Comparison of ENCODE assay signal across 8 cellular contexts in genomic region chr14:41605550-41606248, GRCh38. TPM values are rescaled to one million over a fixed set of nuclear protein-coding genes. Genes with fewer than 3 reads are reported as not detected.
DNase-seq lines count a peak whose midpoint lies in the region; ATAC-seq and TF ChIP-seq lines count a peak whose summit lies in the region.

No MANE protein-coding gene starts in this region.

- H3K4me1 Mint-ChIP-seq in mesothelial cell of epicardium, result peaks cover 51% of the 10 kb centered on the region
- H3K4me1 Mint-ChIP-seq in activated T-helper 1 cell treated with anti-CD3 and anti-CD28 coated beads, Interleukin-12 subunit alpha, Interleukin-12 subunit beta, Interleukin-2, Interleukin-4 antibody, amounts not matched to agents 30 ng/mL and 10 ng/mL and 1 ng/mL, durations not matched to agents 14 hours and 24 hours and 36 hours (ENCODE audit: low read depth), result no peaks in the 10 kb centered on the region

- H3K27me3 ChIP-seq in duodenal mucosa (ENCODE audit: control insufficient read depth in 1 of 2, insufficient read depth in 2 of 2, low read length in 2 of 2) (peaks cover 56 to 60% of the 10 kb centered on the region in 2 donors), uterus (peaks cover 0 to 11% of the 10 kb centered on the region in 2 donors)

- no peaks in the 10 kb centered on the region for H3K9me3 Mint-ChIP-seq in mesothelial cell of epicardium
- H3K9me3 Mint-ChIP-seq in activated T-helper 1 cell treated with anti-CD3 and anti-CD28 coated beads, Interleukin-12 subunit alpha, Interleukin-12 subunit beta, Interleukin-2, Interleukin-4 antibody, amounts not matched to agents 30 ng/mL and 10 ng/mL and 1 ng/mL, durations not matched to agents 14 hours and 24 hours and 36 hours, result no peaks in the 10 kb centered on the region

- DNase-seq in NCI-H2107 treated with DMSO at 0.1 percent for 48 hours (lab: John Stamatoyannopoulos, UW; ENCODE audit: unreplicated experiment) (peak; percentile 87), mesothelial cell of epicardium (ENCODE audit: low spot score in 2 of 2, unreplicated experiment in 2 of 2) (peak in 1 of 2 experiments; percentile 60), uterus (peak; percentile 16 to 27)
- DNase-seq in stimulated activated CD4-positive, alpha-beta T cell treated with anti-CD3 and anti-CD28 coated beads, Interleukin-1b, Interleukin-23, amount 100 ng/mL, for 48 hours, result no peak
- no peak for DNase-seq in activated T-helper 1 cell treated with anti-CD3 and anti-CD28 coated beads, Interleukin-12 subunit alpha, Interleukin-12 subunit beta, Interleukin-2, Interleukin-4 antibody, amounts not matched to agents 30 ng/mL and 10 ng/mL and 1 ng/mL, durations not matched to agents 14 hours and 24 hours and 36 hours (ENCODE audit: low spot score)

- H3K9ac ChIP-seq in ES-I3 (ENCODE audit: low read depth, low read length) (peak overlapping the region; percentile 95), duodenal mucosa (ENCODE audit: low read depth in 1 of 2, low read length in 2 of 2) (peak overlapping the region in 1 of 2 donors; percentile 23)

- H3K27ac Mint-ChIP-seq in mesothelial cell of epicardium, result peak overlapping the region; percentile 94
- no peak overlapping the region for H3K27ac Mint-ChIP-seq in activated T-helper 1 cell treated with anti-CD3 and anti-CD28 coated beads, Interleukin-12 subunit alpha, Interleukin-12 subunit beta, Interleukin-2, Interleukin-4 antibody, amounts not matched to agents 30 ng/mL and 10 ng/mL and 1 ng/mL, durations not matched to agents 14 hours and 24 hours and 36 hours

- peaks cover 26% of the 10 kb centered on the region for H3K27me3 Mint-ChIP-seq in mesothelial cell of epicardium (ENCODE audit: low read depth)
- H3K27me3 Mint-ChIP-seq in activated T-helper 1 cell treated with anti-CD3 and anti-CD28 coated beads, Interleukin-12 subunit alpha, Interleukin-12 subunit beta, Interleukin-2, Interleukin-4 antibody, amounts not matched to agents 30 ng/mL and 10 ng/mL and 1 ng/mL, durations not matched to agents 14 hours and 24 hours and 36 hours (ENCODE audit: insufficient read depth), result peaks cover 68% of the 10 kb centered on the region

- intact Hi-C loops in uterus (cut with DNase I; ENCODE audit: low total_unique reads), result no loop called here
- intact Hi-C loops in activated T-helper 1 cell treated with anti-CD3 and anti-CD28 coated beads, Interleukin-12 subunit alpha, Interleukin-12 subunit beta, Interleukin-2, Interleukin-4 antibody, amounts not matched to agents 30 ng/mL and 10 ng/mL and 1 ng/mL, durations not matched to agents 14 hours and 24 hours and 36 hours (cut with micrococcal nuclease), result no loop called here

- no peak for ATAC-seq in HG02588 (IDR thresholded peaks at IDR 0.05; ENCODE audit: unreplicated experiment)

- H3K9me3 ChIP-seq in ES-I3 (ENCODE audit: control insufficient read depth, insufficient read depth, low read length) (no peaks in the 10 kb centered on the region), duodenal mucosa (ENCODE audit: control insufficient read depth in 1 of 2, low read length in 2 of 2) (no peaks in the 10 kb centered on the region), uterus (no peaks in the 10 kb centered on the region)

- H3K36me3 ChIP-seq in ES-I3 (ENCODE audit: insufficient read depth, low read length), result no peaks in the 10 kb centered on the region
- H3K36me3 ChIP-seq in duodenal mucosa (ENCODE audit: control insufficient read depth in 1 of 2, insufficient read depth in 2 of 2, low read length in 2 of 2), result no peaks in the 10 kb centered on the region
- H3K36me3 ChIP-seq in uterus, result no peaks in the 10 kb centered on the region

- no peak overlapping the region for H3K27ac ChIP-seq in duodenal mucosa (ENCODE audit: low read depth, low read length)
- peak overlapping the region; percentile 64 to 67 for H3K27ac ChIP-seq in uterus

- TF ChIP-seq CTCF in mesothelial cell of epicardium (IDR thresholded peaks at IDR 0.05; ENCODE audit: unreplicated experiment), result no peak
- no peak for TF ChIP-seq CTCF in uterus (IDR thresholded peaks at IDR 0.05)

- H3K4me3 Mint-ChIP-seq in mesothelial cell of epicardium, result peak overlapping the region; percentile 85
- H3K4me3 Mint-ChIP-seq in activated T-helper 1 cell treated with anti-CD3 and anti-CD28 coated beads, Interleukin-12 subunit alpha, Interleukin-12 subunit beta, Interleukin-2, Interleukin-4 antibody, amounts not matched to agents 30 ng/mL and 10 ng/mL and 1 ng/mL, durations not matched to agents 14 hours and 24 hours and 36 hours, result no peak overlapping the region

- H3K4me1 ChIP-seq in ES-I3 (ENCODE audit: insufficient read depth, low read length), result no peaks in the 10 kb centered on the region
- peaks cover 3 to 28% of the 10 kb centered on the region in 2 donors for H3K4me1 ChIP-seq in duodenal mucosa (ENCODE audit: control insufficient read depth in 1 of 2, insufficient read depth in 2 of 2, low read length in 2 of 2)
- H3K4me1 ChIP-seq in uterus, result peaks cover 0 to 6% of the 10 kb centered on the region in 2 donors

- no peak for TF ChIP-seq POLR2A in uterus (IDR thresholded peaks at IDR 0.05)

- H3K36me3 Mint-ChIP-seq in mesothelial cell of epicardium, result peaks cover under 1% of the 10 kb centered on the region
- H3K36me3 Mint-ChIP-seq in activated T-helper 1 cell treated with anti-CD3 and anti-CD28 coated beads, Interleukin-12 subunit alpha, Interleukin-12 subunit beta, Interleukin-2, Interleukin-4 antibody, amounts not matched to agents 30 ng/mL and 10 ng/mL and 1 ng/mL, durations not matched to agents 14 hours and 24 hours and 36 hours (ENCODE audit: low read depth), result no peaks in the 10 kb centered on the region

- H3K4me3 ChIP-seq in duodenal mucosa (ENCODE audit: low read depth in 1 of 2, low read length in 2 of 2) (peak overlapping the region; percentile 36 to 55), uterus (peak overlapping the region; percentile 42 to 48)

RNA-seq across cellular contexts. Expression of gene LRFN5, which starts 1.0 kb away (rescaled TPM):
- total RNA-seq in mesothelial cell of epicardium (13.8 to 23.1 TPM (median 16.3 TPM) in 3 replicates), uterus (10 to 100 TPM in 1 of 4 donors, 1 to 10 TPM in 2, under 1 TPM in 1; 0.26 to 45.1 (median 4.6) TPM)
- total RNA-seq in activated T-helper 1 cell treated with anti-CD3 and anti-CD28 coated beads, Interleukin-12 subunit alpha, Interleukin-12 subunit beta, Interleukin-2, Interleukin-4 antibody, amounts not matched to agents 30 ng/mL and 10 ng/mL and 1 ng/mL, durations not matched to agents 14 hours and 24 hours and 36 hours, result not detected in 2 replicates

Comparison
In these comparisons a context has a peak if more than half of its experiments do, and no peak if none do; other contexts are left out.
1. DNase-seq: peak in NCI-H2107 treated with DMSO at 0.1 percent for 48 hours (single experiment) and uterus (2 of 2); none in stimulated activated CD4-positive, alpha-beta T cell treated with anti-CD3 and anti-CD28 coated beads, Interleukin-1b, Interleukin-23, amount 100 ng/mL, for 48 hours (single experiment) and activated T-helper 1 cell treated with anti-CD3 and anti-CD28 coated beads, Interleukin-12 subunit alpha, Interleukin-12 subunit beta, Interleukin-2, Interleukin-4 antibody, amounts not matched to agents 30 ng/mL and 10 ng/mL and 1 ng/mL, durations not matched to agents 14 hours and 24 hours and 36 hours (single experiment).